ENCODE assay signal across 9 cellular contexts in genomic region chr1:103561612-103562395, GRCh38. TPM values are rescaled to one million over a fixed set of nuclear protein-coding genes. Genes with fewer than 3 reads are reported as not detected.
A peak's percentile ranks its signal among the peaks of the same experiment; 100 is the strongest.
DNase-seq lines count a peak whose midpoint lies in the region; ATAC-seq, FAIRE-seq and TF ChIP-seq lines count a peak whose summit lies in the region.
"Had no signal": no experiment of that assay in that cellular context is flagged by ENCODE, and none has a peak within 500 bp of the region (broad histone marks: within the 10 kb centered on the region; RNA-seq: fewer than 3 reads in every experiment).

No MANE protein-coding gene starts in this region.

- no peaks in the 10 kb centered on the region for H3K9me3 Mint-ChIP-seq in CD4-positive, alpha-beta memory T cell
- no peaks in the 10 kb centered on the region for H3K9me3 Mint-ChIP-seq in glutamatergic neuron (ENCODE audit: unreplicated experiment)

- POLR2A ChIA-PET in CD4-positive, alpha-beta memory T cell (lab: Charles Lee; ENCODE audit: partially characterized antibody): no interaction called here

- peak overlapping the region in 3 of 7 donors; percentile 13 to 75 (median 32) for H3K27ac Mint-ChIP-seq in CD4-positive, alpha-beta memory T cell
- no peak overlapping the region for H3K27ac Mint-ChIP-seq in glutamatergic neuron (ENCODE audit: unreplicated experiment)

- H3K9me3 ChIP-seq in left lung: no peaks in the 10 kb centered on the region
- H3K9me3 ChIP-seq in CD4-positive, alpha-beta memory T cell (ENCODE audit: control insufficient read depth in 1 of 2, low read length in 2 of 2): no peaks in the 10 kb centered on the region

- H3K36me3 Mint-ChIP-seq in CD4-positive, alpha-beta memory T cell: peaks cover 6 to 9% of the 10 kb centered on the region in 2 donors
- no peaks in the 10 kb centered on the region for H3K36me3 Mint-ChIP-seq in glutamatergic neuron (ENCODE audit: unreplicated experiment)

- intact Hi-C loops in left lung (cut with DNase I): no loop called here
- intact Hi-C loops in CD4-positive, alpha-beta memory T cell (cut with micrococcal nuclease): no loop called here

- H3K4me1 ChIP-seq in left lung: peaks cover 0 to 7% of the 10 kb centered on the region in 2 donors
- no peaks in the 10 kb centered on the region for H3K4me1 ChIP-seq in CD4-positive, alpha-beta memory T cell (ENCODE audit: insufficient read depth, low read length)

- H3K27me3 Mint-ChIP-seq in CD4-positive, alpha-beta memory T cell: no peaks in the 10 kb centered on the region
- no peaks in the 10 kb centered on the region for H3K27me3 Mint-ChIP-seq in glutamatergic neuron (ENCODE audit: unreplicated experiment)

- no peaks in the 10 kb centered on the region for H3K27me3 ChIP-seq in left lung
- no peaks in the 10 kb centered on the region for H3K27me3 ChIP-seq in CD4-positive, alpha-beta memory T cell (ENCODE audit: insufficient read depth, low read length)

- peak overlapping the region; percentile 73 to 75 for H3K27ac ChIP-seq in left lung
- no peak overlapping the region for H3K27ac ChIP-seq in CD4-positive, alpha-beta memory T cell (ENCODE audit: low read depth, low read length)

- TF ChIP-seq CTCF in left lung (IDR thresholded peaks at IDR 0.05) (no peak), glutamatergic neuron (IDR thresholded peaks at IDR 0.05; ENCODE audit: partially characterized antibody, unreplicated experiment) (no peak)

- ATAC-seq in GM21723 (IDR thresholded peaks at IDR 0.05; ENCODE audit: unreplicated experiment) (peak; percentile 95), left lung (peak; percentile 74), esophagus mucosa (no peak)

- H3K4me1 Mint-ChIP-seq in CD4-positive, alpha-beta memory T cell: peaks cover 0 to 2% (median 1%) of the 10 kb centered on the region in 4 donors
- H3K4me1 Mint-ChIP-seq in glutamatergic neuron (ENCODE audit: low read depth, unreplicated experiment): no peaks in the 10 kb centered on the region

- peak; percentile 84 for DNase-seq in MV-4-11 (lab: John Stamatoyannopoulos, UW)
- no peak for DNase-seq in left lung
- DNase-seq in cortex of kidney (lab: John Stamatoyannopoulos, UW): no peak
- DNase-seq in CD4-positive, alpha-beta memory T cell: no peak
- DNase-seq in glutamatergic neuron: no peak

- H3K4me3 ChIP-seq in left lung: no peak overlapping the region
- no peak overlapping the region for H3K4me3 ChIP-seq in CD4-positive, alpha-beta memory T cell (ENCODE audit: low read length in 2 of 2)

- FAIRE-seq in G401.6 (lab: Jason Lieb, UNC): peak; percentile 8

- peaks cover 0 to 5% of the 10 kb centered on the region in 2 donors for H3K36me3 ChIP-seq in left lung
- H3K36me3 ChIP-seq in CD4-positive, alpha-beta memory T cell (ENCODE audit: insufficient read depth, low read length): no peaks in the 10 kb centered on the region

- H3K4me3 Mint-ChIP-seq in CD4-positive, alpha-beta memory T cell: no peak overlapping the region
- H3K4me3 Mint-ChIP-seq in glutamatergic neuron (ENCODE audit: unreplicated experiment): no peak overlapping the region

- CTCF ChIA-PET in CD4-positive, alpha-beta memory T cell (lab: Charles Lee; ENCODE audit: partially characterized antibody): no interaction called here

RNA-seq across cellular contexts. Expression of gene AMY2B, which starts 9.6 kb away (rescaled TPM):
- total RNA-seq in left lung (10 to 100 TPM; 10.1 to 14.5 TPM), glutamatergic neuron (ENCODE audit: unreplicated experiment) (9.9 TPM), esophagus mucosa (2.9 TPM)
- 10 to 100 TPM; 60.7 to 63.8 TPM for total RNA-seq in CD4-positive, alpha-beta memory T cell
- polyA plus RNA-seq in CD4-positive, alpha-beta memory T cell: 1 to 10 TPM in 1 of 2 donors, under 1 TPM in 1; 0.80 to 1.3 TPM

RNA-seq across cellular contexts. Expression of gene RNPC3, which starts 36.3 kb away (rescaled TPM):
- total RNA-seq in left lung (10 to 100 TPM; 21.2 to 25.2 TPM), glutamatergic neuron (ENCODE audit: unreplicated experiment) (33.8 TPM), esophagus mucosa (7.3 TPM)
- 10 to 100 TPM; 80.9 to 84.6 TPM for total RNA-seq in CD4-positive, alpha-beta memory T cell
- polyA plus RNA-seq in CD4-positive, alpha-beta memory T cell: 10 to 100 TPM; 13.2 to 16.4 TPM

RNA-seq across cellular contexts. Expression of gene AMY2A, which starts 55.4 kb away (rescaled TPM):
- total RNA-seq in left lung: not detected
- not detected for total RNA-seq in CD4-positive, alpha-beta memory T cell
- not detected for polyA plus RNA-seq in CD4-positive, alpha-beta memory T cell
- total RNA-seq in glutamatergic neuron (ENCODE audit: unreplicated experiment): not detected
- total RNA-seq in esophagus mucosa: not detected
- total RNA-seq: mononuclear cell had no signal
